1 cellular context compared by ENCODE assay signal in genomic region chr16:89921699-89922476, GRCh38.
TF ChIP-seq lines count a peak whose summit lies in the region.

No MANE protein-coding gene starts in this region.

TF ChIP-seq in K562, 482 proteins besides CTCF, POLR2A, EP300 and RAD21 (continued from another document and continues in another):
- TF ChIP-seq ATF3 (IDR thresholded peaks at IDR 0.05) (peak; percentile 85), ATF3 (CRISPR knock-in tag; conservative IDR thresholded peaks at IDR 0.05) (no peak; the same call in 1 of the 2 replicates), NFYB (IDR thresholded peaks at IDR 0.05; ENCODE audit: extremely low read depth, insufficient read length) (no peak), ELF1 (tag; IDR thresholded peaks at IDR 0.05) (no peak), ELF2 (CRISPR knock-in tag; IDR thresholded peaks at IDR 0.05) (no peak), NFE2 (IDR thresholded peaks at IDR 0.05; ENCODE audit: low read depth) (peak; percentile 82), POLR2AphosphoS5 (IDR thresholded peaks at IDR 0.05; ENCODE audit: control insufficient read depth, insufficient read depth, low read depth, low read length) (peak; percentile 71; the same call in 1 of the 2 replicates), RFX7 (CRISPR knock-in tag; IDR thresholded peaks at IDR 0.05) (0 out of 2 replicates have a peak, but pooled peaks have one; percentile 54), ZNF609 (CRISPR knock-in tag; IDR thresholded peaks at IDR 0.05; ENCODE audit: borderline replicate concordance) (no peak), HMG20B (CRISPR knock-in tag; IDR thresholded peaks at IDR 0.05) (no peak), POLR2G (IDR thresholded peaks at IDR 0.05; ENCODE audit: low read depth, low read length) (peak; percentile 70), SIN3A (IDR thresholded peaks at IDR 0.05; ENCODE audit: borderline replicate concordance in 2 of 2, control insufficient read depth in 1 of 2, low read depth in 2 of 2, low read length in 2 of 2) (0 out of 4 replicates have a peak, but pooled peaks of 1 of the 2 experiments have one; percentile 20), NCOA6 (IDR thresholded peaks at IDR 0.05) (no peak), ZC3H4 (CRISPR knock-in tag; IDR thresholded peaks at IDR 0.05; ENCODE audit: borderline replicate concordance) (no peak), RBFOX2 (IDR thresholded peaks at IDR 0.05; ENCODE audit: low read depth, low read length) (peak; percentile 67), RREB1 (CRISPR knock-in tag; IDR thresholded peaks at IDR 0.05) (no peak), RB1 (IDR thresholded peaks at IDR 0.05; ENCODE audit: low read depth) (no peak; the same call in 1 of the 2 replicates), HMBOX1 (IDR thresholded peaks at IDR 0.05) (0 out of 2 replicates have a peak, but pooled peaks have one; percentile 32), LCOR (CRISPR knock-in tag; IDR thresholded peaks at IDR 0.05) (0 out of 2 replicates have a peak, but pooled peaks have one; percentile 36), BHLHE40 (IDR thresholded peaks at IDR 0.05; ENCODE audit: low read length) (peak; percentile 53), ZNF311 (CRISPR knock-in tag; IDR thresholded peaks at IDR 0.05) (0 out of 2 replicates have a peak, but pooled peaks have one; percentile 29), TBP (optimal IDR thresholded peaks at IDR 0.05; ENCODE audit: low read depth, low read length) (peak; percentile 64), RBM39 (optimal IDR thresholded peaks at IDR 0.05; ENCODE audit: low read depth, low read length) (peak; percentile 69), IRF9 (tag; IDR thresholded peaks at IDR 0.05) (no peak), FOXP4 (CRISPR knock-in tag; IDR thresholded peaks at IDR 0.05; ENCODE audit: borderline replicate concordance) (no peak), TAF1 (IDR thresholded peaks at IDR 0.05; ENCODE audit: control insufficient read depth, extremely low read depth, insufficient read depth, low read length, severe bottlenecking) (peak; percentile 81)
- TF ChIP-seq, protein P1, sequence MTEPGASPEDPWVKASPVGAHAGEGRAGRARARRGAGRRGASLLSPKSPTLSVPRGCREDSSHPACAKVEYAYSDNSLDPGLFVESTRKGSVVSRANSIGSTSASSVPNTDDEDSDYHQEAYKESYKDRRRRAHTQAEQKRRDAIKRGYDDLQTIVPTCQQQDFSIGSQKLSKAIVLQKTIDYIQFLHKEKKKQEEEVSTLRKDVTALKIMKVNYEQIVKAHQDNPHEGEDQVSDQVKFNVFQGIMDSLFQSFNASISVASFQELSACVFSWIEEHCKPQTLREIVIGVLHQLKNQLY (CRISPR knock-in tag; conservative IDR thresholded peaks at IDR 0.05), result peak in 1 of 2 experiments; percentile 52; a peak in 1 of 4 replicates
